ENCODE assay signal across 16 cellular contexts in genomic region chr9:113139953-113140352, GRCh38. TPM values are rescaled to one million over a fixed set of nuclear protein-coding genes. Genes with fewer than 3 reads are reported as not detected.
A peak's percentile ranks its signal among the peaks of the same experiment; 100 is the strongest.
DNase-seq lines count a peak whose midpoint lies in the region; ATAC-seq, FAIRE-seq and TF ChIP-seq lines count a peak whose summit lies in the region.
"Had no signal": no experiment of that assay in that cellular context is flagged by ENCODE, and none has a peak within 500 bp of the region (broad histone marks: within the 10 kb centered on the region; RNA-seq: fewer than 3 reads in every experiment).

No MANE protein-coding gene starts in this region.

- H3K27ac ChIP-seq in HepG2 (ENCODE audit: extremely low read length, insufficient read depth, low read length): peak overlapping the region; percentile 66
- no peak overlapping the region for H3K27ac ChIP-seq in right lobe of liver
- H3K27ac ChIP-seq in substantia nigra (ENCODE audit: low read depth, low read length, poor library complexity, severe bottlenecking): peak overlapping the region; percentile 98
- H3K27ac ChIP-seq in coronary artery: no peak overlapping the region
- H3K27ac ChIP-seq: 22Rv1, BLaER1 had no signal

- no peak for TF ChIP-seq RAD21 in HepG2 (CRISPR knock-in tag; IDR thresholded peaks at IDR 0.05)

- no peak for FAIRE-seq in HepG2 (lab: Jason Lieb, UNC)
- FAIRE-seq: GM19239 had no signal

- H3K9me3 ChIP-seq in HepG2 (ENCODE audit: low read length): peaks cover 4% of the 10 kb centered on the region; the same call in 1 of the 2 replicates
- H3K9me3 ChIP-seq in right lobe of liver: no peaks in the 10 kb centered on the region
- H3K9me3 ChIP-seq: BLaER1, Caco-2 had no signal

- H3K4me1 ChIP-seq in HepG2 (ENCODE audit: insufficient read depth, low read length) (peaks cover 48% of the 10 kb centered on the region), right lobe of liver (peaks cover 0 to 5% (median 2%) of the 10 kb centered on the region in 4 donors)
- H3K4me1 ChIP-seq: BLaER1 had no signal

- intact Hi-C loops in HepG2 (cut with micrococcal nuclease; ENCODE audit: unreplicated experiment) (loop anchor here (5.0 kb wide), 1 partner anchor 82 kb away; the partner anchor contains the start of genes FKBP15 and SLC31A1), right lobe of liver (cut with DNase I) (no loop called here)

- TF ChIP-seq EP300 in HepG2 (IDR thresholded peaks at IDR 0.05; ENCODE audit: low read depth in 2 of 2, low read length in 2 of 2): no peak
- TF ChIP-seq EP300 in HepG2 (CRISPR knock-in tag; IDR thresholded peaks at IDR 0.05; ENCODE audit: borderline replicate concordance): no peak

- in situ Hi-C loops in HepG2 (cut with HindIII; ENCODE audit: extremely low pct_ligation_motif_present, low pct_unique_long_range_greater_than_20kb): no loop called here

- no peak for DNase-seq in HepG2 (ENCODE audit: low spot score)
- no peak for DNase-seq in right lobe of liver
- DNase-seq in medulla oblongata (ENCODE audit: extremely low spot score): peak; percentile 54
- DNase-seq in substantia nigra (lab: John Stamatoyannopoulos, UW): no peak
- DNase-seq in NCI-H1417 (lab: John Stamatoyannopoulos, UW): no peak
- no peak for DNase-seq in coronary artery (ENCODE audit: low spot score)
- DNase-seq in iPS-NIHi11 (ENCODE audit: low spot score): no peak
- DNase-seq: Caco-2; CD8-positive, alpha-beta memory T cell; DMS53; GF-D8; HCEC 1CT; HFFc6 had no signal

- TF ChIP-seq CTCF in HepG2 (CRISPR knock-in tag; IDR thresholded peaks at IDR 0.05) (no peak), right lobe of liver (IDR thresholded peaks at IDR 0.05) (no peak), coronary artery (IDR thresholded peaks at IDR 0.05) (no peak)

- H2AFZ ChIP-seq in HepG2 (ENCODE audit: low read length): no peak overlapping the region

- ATAC-seq in HepG2 (no peak), right lobe of liver (no peak)

- no peak for TF ChIP-seq POLR2A in HepG2 (IDR thresholded peaks at IDR 0.05; ENCODE audit: insufficient read depth in 1 of 2, low read depth in 2 of 2, low read length in 2 of 2)
- TF ChIP-seq POLR2A in right lobe of liver (IDR thresholded peaks at IDR 0.05): no peak

- no peak overlapping the region for H3K4me3 ChIP-seq in HepG2 (replicated peaks in 1 of 3; ENCODE audit: insufficient read depth in 1 of 3, low read depth in 2 of 3, low read length in 3 of 3)
- no peak overlapping the region for H3K4me3 ChIP-seq in right lobe of liver
- H3K4me3 ChIP-seq in coronary artery: no peak overlapping the region
- H3K4me3 ChIP-seq: BLaER1 had no signal

- POLR2A ChIA-PET in HepG2 (lab: Yijun Ruan, JAX): interaction anchor here (1.2 to 1.7 kb wide), 3 partner anchors 8 to 81 kb away, joined by 3 to 20 read pairs (median 8); partner anchors contain the start of genes FKBP15, SLC31A1 and SLC31A2

- no peaks in the 10 kb centered on the region for H3K79me2 ChIP-seq in HepG2 (ENCODE audit: insufficient read depth, low read length)

- WGBS in HepG2 (ENCODE audit: low lambda C conversion rate): 31% methylated on average over 5 of the region's 5 CpGs
- 76% methylated on average over 5 of the region's 5 CpGs for WGBS in right lobe of liver (ENCODE audit: insufficient coverage, low coverage, low lambda C conversion rate, missing lambda C conversion rate)

- H3K27me3 ChIP-seq in HepG2 (ENCODE audit: control insufficient read depth in 1 of 2, insufficient read depth in 2 of 2, low read length in 2 of 2) (peaks cover 0 to 15% of the 10 kb centered on the region in 2 experiments; a peak in 4 of 5 replicates), right lobe of liver (no peaks in the 10 kb centered on the region)
- H3K27me3 ChIP-seq: BLaER1 had no signal

- no peaks in the 10 kb centered on the region for H4K20me1 ChIP-seq in HepG2 (ENCODE audit: insufficient read depth, low read length)
- H4K20me1 ChIP-seq: BLaER1 had no signal

- CTCF ChIA-PET in HepG2 (lab: Yijun Ruan, JAX; ENCODE audit: low intra/inter-chr PET ratio, low total read pairs): no interaction called here

- no peaks in the 10 kb centered on the region for H3K36me3 ChIP-seq in HepG2 (replicated peaks in 1 of 2; ENCODE audit: control insufficient read depth in 1 of 2, insufficient read depth in 2 of 2, low read length in 2 of 2)
- H3K36me3 ChIP-seq in right lobe of liver: no peaks in the 10 kb centered on the region
- H3K36me3 ChIP-seq: BLaER1 had no signal

- BruUV-seq in HepG2 (replicated peaks; lab: Mats Ljungman, UMichigan): TSS peak; percentile 99

- peak overlapping the region; percentile 34 for H3K4me2 ChIP-seq in HepG2 (ENCODE audit: low read depth, low read length)
- H3K4me2 ChIP-seq: BLaER1 had no signal

- H3K9ac ChIP-seq in HepG2 (ENCODE audit: insufficient read depth, low read depth, low read length): peak overlapping the region; percentile 40
- H3K9ac ChIP-seq: BLaER1 had no signal

TF ChIP-seq in HepG2, 621 proteins besides CTCF, POLR2A, EP300 and RAD21:
- TF ChIP-seq MAFF (IDR thresholded peaks at IDR 0.05; ENCODE audit: low read depth, low read length) (0 out of 2 replicates have a peak, but pooled peaks have one; percentile 9), MAFK (conservative IDR thresholded peaks at IDR 0.05 in 1 of 2, IDR thresholded peaks at IDR 0.05 in 1 of 2; ENCODE audit: low read length in 2 of 2) (peak; percentile 22 to 59; a peak in 2 of 4 replicates), ESRRA (CRISPR knock-in tag; IDR thresholded peaks at IDR 0.05; ENCODE audit: low read depth) (no peak)

RNA-seq across cellular contexts. Expression of gene SLC31A2, which starts 10.9 kb away (rescaled TPM):
- total RNA-seq in HepG2 (2016; rRNA removed; fragmentation: Illumina TruSeq; extraction: Trizol) (6.0 and 9.3 TPM in 2 replicates), right lobe of liver (10 to 100 TPM; 11.5 to 43.4 (median 25.0) TPM)
- total RNA-seq in HepG2 (2016; cell fraction: cytosol; rRNA removed; fragmentation: Illumina TruSeq; extraction: Trizol; ENCODE audit: low read depth): 1.5 and 1.9 TPM in 2 replicates
- 7.4 and 9.7 TPM in 2 replicates for total RNA-seq in HepG2 (2016; cell fraction: insoluble cytoplasmic fraction; rRNA removed; fragmentation: Illumina TruSeq; extraction: Trizol)
- total RNA-seq in HepG2 (2016; cell fraction: membrane; rRNA removed; fragmentation: Illumina TruSeq; extraction: Trizol): 3.7 and 5.5 TPM in 2 replicates
- 9.1 TPM in 2 replicates for total RNA-seq in HepG2 (2016; cell fraction: nucleus; rRNA removed; fragmentation: Illumina TruSeq; extraction: Trizol)
- 10.2 and 10.9 TPM in 2 replicates for polyA plus RNA-seq in HepG2 (2011; rRNA removed)
- polyA plus RNA-seq in HepG2 (2011; cell fraction: cytosol; rRNA removed): 10.4 and 13.6 TPM in 2 replicates
- polyA plus RNA-seq in HepG2 (2011; cell fraction: nucleus; rRNA removed): 5.6 and 5.9 TPM in 2 replicates
- 3.1 and 5.5 TPM in 2 replicates for polyA plus RNA-seq in HepG2 (2012)
- polyA plus RNA-seq in HepG2 (2016; cell fraction: cytosol; fragmentation: Illumina TruSeq; extraction: Trizol; ENCODE audit: low read depth): 1.0 and 1.6 TPM in 2 replicates
- 5.0 and 5.6 TPM in 2 replicates for polyA plus RNA-seq in HepG2 (2016; cell fraction: insoluble cytoplasmic fraction; fragmentation: Illumina TruSeq; extraction: Trizol; ENCODE audit: low read depth)
- 2.8 and 2.9 TPM in 2 replicates for polyA plus RNA-seq in HepG2 (2016; cell fraction: membrane; fragmentation: Illumina TruSeq; extraction: Trizol; ENCODE audit: low read depth)
- polyA plus RNA-seq in HepG2 (2016; cell fraction: nucleus; fragmentation: Illumina TruSeq; extraction: Trizol; ENCODE audit: insufficient read depth, low read depth): 10.8 and 11.0 TPM in 2 replicates
- polyA minus RNA-seq in HepG2 (2011; rRNA and poly(A)+ RNA removed; ENCODE audit: low replicate concordance): 10.3 and 20.0 TPM in 2 replicates
- polyA minus RNA-seq in HepG2 (2011; cell fraction: cytosol; rRNA and poly(A)+ RNA removed): 3.7 and 5.4 TPM in 2 replicates
- 12.2 and 15.7 TPM in 2 replicates for polyA minus RNA-seq in HepG2 (2011; cell fraction: nucleus; rRNA and poly(A)+ RNA removed)

Comparison
In these comparisons a context has a peak if more than half of its experiments do, and no peak if none do; other contexts are left out.
1. H3K27ac ChIP-seq: peak in HepG2 (single experiment) and substantia nigra (single experiment); none in right lobe of liver (0 of 3) and coronary artery (0 of 2).